Comparison of ENCODE assay signal across 8 cellular contexts in the genomic region with DNA sequence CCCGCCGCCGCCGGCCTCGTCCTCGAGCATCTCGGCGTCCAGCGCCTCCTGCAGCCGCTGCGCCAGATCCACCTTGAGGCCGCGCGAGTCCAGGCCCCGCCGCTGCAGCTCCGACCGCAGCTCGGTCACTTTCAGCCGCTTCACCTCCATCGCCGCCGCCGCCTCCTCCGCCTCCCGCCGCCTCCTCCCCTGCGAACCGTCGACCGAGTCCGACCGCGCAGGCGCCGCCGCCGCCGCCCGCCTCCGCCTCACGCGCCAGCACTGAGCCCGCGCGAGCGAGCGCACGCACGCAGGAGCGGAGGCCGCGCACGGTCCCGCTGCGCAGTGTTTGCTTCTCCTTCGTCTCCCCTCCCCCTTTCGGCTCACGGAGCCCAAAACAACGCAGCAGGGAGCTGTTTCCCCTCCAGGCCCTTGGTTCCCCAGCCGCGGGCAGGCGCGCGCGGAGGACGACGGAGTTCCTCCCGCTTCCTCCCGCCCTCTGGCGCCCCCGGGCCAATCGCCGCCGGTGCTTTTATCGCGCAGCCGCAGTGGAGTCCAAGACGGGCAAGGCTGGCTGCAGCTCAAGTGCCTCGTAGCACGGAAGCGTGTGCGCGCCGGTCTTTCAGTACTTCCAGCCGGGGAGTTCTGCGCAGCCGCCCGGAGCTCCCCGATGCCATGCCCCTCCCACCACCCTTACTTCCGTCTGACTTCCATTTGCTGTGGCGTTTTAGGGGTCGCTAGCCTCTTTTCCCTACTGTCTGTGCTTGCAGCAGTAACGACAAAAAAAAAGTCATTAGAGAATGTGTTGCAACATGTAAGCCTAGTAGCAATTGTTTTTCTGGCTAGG. TPM values are rescaled to one million over a fixed set of nuclear protein-coding genes. Genes with fewer than 3 reads are reported as not detected.
A peak's percentile ranks its signal among the peaks of the same experiment; 100 is the strongest.
DNase-seq lines count a peak whose midpoint lies in the region; ATAC-seq and TF ChIP-seq lines count a peak whose summit lies in the region.

A gene (minus strand): TSS at position 451 of the 826 bp plus-strand sequence. CDS start 301 bp downstream, at position 150.

- 0 out of 2 replicates have a peak, but pooled peaks have one; percentile 25 for TF ChIP-seq CTCF in OCI-LY7 (conservative IDR thresholded peaks at IDR 0.05; ENCODE audit: low read length)
- TF ChIP-seq CTCF in mucosa of descending colon (IDR thresholded peaks at IDR 0.05) = no peak

- BruUV-seq in OCI-LY7 (replicated peaks; lab: Mats Ljungman, UMichigan) = TSS peak; percentile 60

- ATAC-seq in GM21526 (IDR thresholded peaks at IDR 0.05; ENCODE audit: low FRiP score, unreplicated experiment) (peak; percentile 58), mucosa of descending colon (peak; percentile 84)

- H3K4me2 ChIP-seq in OCI-LY7 (ENCODE audit: low read length) = peak within 1 kb of the TSS; percentile 80

- peaks cover 88% of the 10 kb centered on the region for H3K79me2 ChIP-seq in OCI-LY7 (ENCODE audit: insufficient read depth, low read depth, low read length)

- peak within 1 kb of the TSS; percentile 93 for H3K27ac ChIP-seq in OCI-LY7 (ENCODE audit: low read depth, low read length, poor library complexity, severe bottlenecking)

- peak; percentile 99 for DNase-seq in DMS 273 (lab: John Stamatoyannopoulos, UW; ENCODE audit: unreplicated experiment)
- peak; percentile 98 for DNase-seq in HuH-7.5 (ENCODE audit: low spot score)
- DNase-seq in OCI-LY7 (ENCODE audit: low spot score) = peak; percentile 100
- peak; percentile 96 for DNase-seq in activated T-cell treated with anti-CD3 and anti-CD28 coated beads for 1 hour (ENCODE audit: low read depth)
- DNase-seq in epidermal melanocyte (ENCODE audit: insufficient read length, low spot score) = peak; percentile 92
- DNase-seq in mucosa of descending colon = peak; percentile 97 to 99 (median 99)
- peak; percentile 98 for DNase-seq in stimulated activated CD8-positive, alpha-beta memory T cell treated with anti-CD3 and anti-CD28 coated beads, Interleukin-4, amount 100 ng/mL, for 24 hours (ENCODE audit: low read depth)

- POLR2A ChIA-PET in OCI-LY7 (lab: Charles Lee) = interaction anchor here (0.6 to 1.9 kb wide), 24 partner anchors 8 to 155 kb away, joined by 3 to 15 read pairs (median 4); a partner anchor contains a TSS

- peak within 1 kb of the TSS; percentile 70; the same call in 1 of the 2 replicates for H2AFZ ChIP-seq in OCI-LY7 (ENCODE audit: low read length)

- no peaks in the 10 kb centered on the region for H3K9me2 ChIP-seq in OCI-LY7 (ENCODE audit: insufficient read depth, low read length)

- intact Hi-C loops in OCI-LY7 (cut with micrococcal nuclease; ENCODE audit: unreplicated experiment) (loop anchor here (1.0 to 10.0 kb wide), 7 partner anchors 20 to 132 kb away; a partner anchor contains a TSS), mucosa of descending colon (cut with DNase I, micrococcal nuclease) (no loop called here)

- H3K36me3 ChIP-seq in OCI-LY7 (ENCODE audit: insufficient read depth, low read length) = peaks cover 54% of the 10 kb centered on the region
- peaks cover 4% of the 10 kb centered on the region for H3K36me3 ChIP-seq in mucosa of descending colon (ENCODE audit: low read depth)

- peaks cover 35% of the 10 kb centered on the region for H4K20me1 ChIP-seq in OCI-LY7 (ENCODE audit: insufficient read depth, low read length)

- H3K4me1 ChIP-seq in OCI-LY7 (ENCODE audit: insufficient read depth, low read length, poor library complexity, severe bottlenecking) = peaks cover 28% of the 10 kb centered on the region
- peaks cover 35% of the 10 kb centered on the region for H3K4me1 ChIP-seq in mucosa of descending colon (ENCODE audit: low read depth)

- peak within 1 kb of the TSS; percentile 97 for H3K4me3 ChIP-seq in OCI-LY7 (ENCODE audit: low read depth, low read length, poor library complexity, severe bottlenecking)
- H3K4me3 ChIP-seq in mucosa of descending colon = peak within 1 kb of the TSS; percentile 90

- H3K9me3 ChIP-seq in OCI-LY7 (ENCODE audit: low read length) = no peaks in the 10 kb centered on the region
- no peaks in the 10 kb centered on the region for H3K9me3 ChIP-seq in mucosa of descending colon

- CTCF ChIA-PET in OCI-LY7 (lab: Charles Lee; ENCODE audit: unreplicated experiment) = interaction anchor here (0.6 to 1.2 kb wide), 3 partner anchors 10 to 1081 kb away, joined by 3 to 4 read pairs (median 3); no protein-coding TSS in a partner anchor

RNA-seq across cellular contexts. Expression of the gene that starts here (rescaled TPM):
- total RNA-seq in OCI-LY7 (2014; rRNA removed; shearing (Covaris generic)) = 8.3 and 19.2 TPM in 2 replicates
- total RNA-seq in OCI-LY7 (2022) (59.2 and 64.4 TPM in 2 replicates), mucosa of descending colon (10 to 100 TPM; 53.0 to 70.3 (median 58.6) TPM)

Comparison
In these comparisons a context has a peak if more than half of its experiments do, and no peak if none do; other contexts are left out.
1. Peak in every context shown above with its lines: DNase-seq, ATAC-seq, H3K4me3 ChIP-seq and H3K27ac ChIP-seq.